Comparison of ENCODE assay signal across 8 cellular contexts in the genomic region with DNA sequence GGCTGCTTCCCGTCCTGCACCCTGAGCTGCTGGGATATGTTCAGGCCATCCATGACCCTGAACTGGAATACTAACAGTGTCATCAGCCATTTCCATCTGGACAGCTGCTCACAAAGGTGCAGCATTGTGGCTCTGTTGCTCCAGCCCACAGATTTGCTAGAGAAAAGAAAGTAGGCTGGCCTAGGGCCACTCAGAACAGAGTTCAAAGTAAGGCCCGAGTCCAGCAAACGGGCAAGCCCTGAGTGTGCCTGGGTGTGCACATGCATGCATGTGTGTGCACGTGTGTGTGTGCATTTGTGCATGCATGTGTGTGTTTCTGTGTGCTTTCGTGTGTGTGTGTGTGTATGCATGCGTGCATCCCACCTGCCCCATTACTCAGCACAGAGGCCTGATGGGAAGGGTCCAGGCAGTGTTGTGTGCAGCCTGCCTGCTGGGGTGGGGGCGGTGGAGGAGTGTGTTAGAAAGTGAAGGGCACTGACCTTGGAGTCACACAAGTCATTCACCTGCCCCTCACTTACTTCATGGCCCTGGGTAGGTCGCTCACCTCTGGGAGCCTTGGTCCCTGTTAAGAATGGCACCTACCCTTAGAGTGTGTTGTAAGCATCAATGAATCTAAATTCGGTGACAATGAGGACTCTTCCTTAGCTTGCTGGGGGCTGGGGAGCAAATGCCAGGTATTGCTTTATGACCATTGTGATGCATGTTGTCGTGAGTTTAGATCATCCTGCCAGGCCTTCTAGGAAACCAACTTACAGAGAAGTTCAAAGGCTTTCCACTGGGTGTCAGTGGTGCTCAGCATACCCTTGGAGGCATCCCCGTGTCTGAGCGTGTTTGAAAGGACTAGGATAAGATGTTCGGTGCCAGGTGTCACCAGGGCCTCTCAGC. TPM values are rescaled to one million over a fixed set of nuclear protein-coding genes. Genes with fewer than 3 reads are reported as not detected.
DNase-seq lines count a peak whose midpoint lies in the region; ATAC-seq, FAIRE-seq and TF ChIP-seq lines count a peak whose summit lies in the region.

No MANE protein-coding gene starts in this region.

- ATAC-seq in activated CD8-positive, alpha-beta memory T cell treated with anti-CD3 and anti-CD28 coated beads, Interleukin-2, amount 10 ng/mL, durations not matched to agents 7 days and 5 days = peak; percentile 72
- ATAC-seq in GM18909 (IDR thresholded peaks at IDR 0.05; ENCODE audit: poor library complexity, unreplicated experiment) = no peak

- H3K79me2 ChIP-seq in MM.1S (ENCODE audit: low read length) = no peaks in the 10 kb centered on the region

- H3K27ac ChIP-seq in MM.1S (ENCODE audit: low read length) = no peak overlapping the region
- H3K27ac ChIP-seq in caudate nucleus (ENCODE audit: low read depth, low read length) = no peak overlapping the region
- no peak overlapping the region for H3K27ac ChIP-seq in kidney (ENCODE audit: low read depth in 2 of 2, low read length in 2 of 2)
- no peak overlapping the region for H3K27ac ChIP-seq in substantia nigra (ENCODE audit: low read depth, low read length, poor library complexity, severe bottlenecking)

- no peaks in the 10 kb centered on the region for H3K36me3 ChIP-seq in MM.1S (replicated peaks; ENCODE audit: insufficient read depth, low read length)
- H3K36me3 ChIP-seq in kidney (ENCODE audit: control insufficient read depth in 1 of 2, insufficient read depth in 2 of 2, low read length in 2 of 2) = no peaks in the 10 kb centered on the region

- TF ChIP-seq CTCF in MM.1S (IDR thresholded peaks at IDR 0.05; ENCODE audit: low read length) (peak; percentile 32), kidney (IDR thresholded peaks at IDR 0.05; ENCODE audit: borderline replicate concordance, extremely low read depth, insufficient read depth) (peak; percentile 30)

- H2AFZ ChIP-seq in MM.1S (ENCODE audit: low read length) = no peak overlapping the region

- H3K27me3 ChIP-seq in MM.1S (replicated peaks; ENCODE audit: insufficient read depth, low read length) = no peaks in the 10 kb centered on the region

- H3F3A ChIP-seq in MM.1S (ENCODE audit: insufficient read depth, low read length) = no peaks in the 10 kb centered on the region

- H3K9me3 ChIP-seq in MM.1S (replicated peaks; ENCODE audit: insufficient read depth, low read length) (no peaks in the 10 kb centered on the region), kidney (ENCODE audit: control insufficient read depth in 1 of 2, low read length in 2 of 2) (no peaks in the 10 kb centered on the region)

- no peaks in the 10 kb centered on the region for H3K4me1 ChIP-seq in MM.1S (ENCODE audit: low read length)
- H3K4me1 ChIP-seq in kidney (ENCODE audit: control insufficient read depth in 1 of 2, insufficient read depth in 1 of 2, low read depth in 1 of 2, low read length in 2 of 2) = no peaks in the 10 kb centered on the region

- CTCF ChIA-PET in activated CD8-positive, alpha-beta memory T cell treated with anti-CD3 and anti-CD28 coated beads, Interleukin-2, amount 10 ng/mL, durations not matched to agents 7 days and 5 days (lab: Charles Lee) = interaction anchor here (3.5 to 6.2 kb wide), 2 partner anchors 9 to 165 kb away, joined by 19 to 45 read pairs; no protein-coding TSS in a partner anchor

- H4K20me1 ChIP-seq in MM.1S (ENCODE audit: insufficient read depth, low read length) = no peaks in the 10 kb centered on the region

- H3K4me3 ChIP-seq in MM.1S (ENCODE audit: low read length) (no peak overlapping the region), kidney (ENCODE audit: low read length in 2 of 2) (no peak overlapping the region)

- H3K4me3 Mint-ChIP-seq in activated CD8-positive, alpha-beta memory T cell treated with anti-CD3 and anti-CD28 coated beads, Interleukin-2, amount 10 ng/mL, durations not matched to agents 7 days and 5 days = no peak overlapping the region

- DNase-seq in activated CD8-positive, alpha-beta memory T cell treated with anti-CD3 and anti-CD28 coated beads, Interleukin-2, amount 10 ng/mL, durations not matched to agents 7 days and 5 days = peak; percentile 65
- DNase-seq in activated CD8-positive, alpha-beta memory T cell treated with anti-CD3 and anti-CD28 coated beads, Interleukin-2, amount 50 U/mL, for 4 hours = no peak
- DNase-seq in MM.1S = peak; percentile 23
- peak; percentile 64 for DNase-seq in RKO (ENCODE audit: low spot score)
- DNase-seq in caudate nucleus (lab: John Stamatoyannopoulos, UW) = peak in 45 of 61 donors; percentile 10 to 84 (median 28)
- DNase-seq in kidney = no peak
- DNase-seq in substantia nigra (lab: John Stamatoyannopoulos, UW) = peak in 28 of 49 donors; percentile 4 to 62 (median 30)

- no peak for FAIRE-seq in kidney (lab: Jason Lieb, UNC)

- no peaks in the 10 kb centered on the region for H3K9me3 Mint-ChIP-seq in activated CD8-positive, alpha-beta memory T cell treated with anti-CD3 and anti-CD28 coated beads, Interleukin-2, amount 10 ng/mL, durations not matched to agents 7 days and 5 days (ENCODE audit: low read depth)

- H3K36me3 Mint-ChIP-seq in activated CD8-positive, alpha-beta memory T cell treated with anti-CD3 and anti-CD28 coated beads, Interleukin-2, amount 10 ng/mL, durations not matched to agents 7 days and 5 days = no peaks in the 10 kb centered on the region

- H3K4me1 Mint-ChIP-seq in activated CD8-positive, alpha-beta memory T cell treated with anti-CD3 and anti-CD28 coated beads, Interleukin-2, amount 10 ng/mL, durations not matched to agents 7 days and 5 days = peaks cover 7% of the 10 kb centered on the region

- no peaks in the 10 kb centered on the region for H3K9me2 ChIP-seq in MM.1S (replicated peaks; ENCODE audit: insufficient read depth, low read length)

- no peak overlapping the region for H3K27ac Mint-ChIP-seq in activated CD8-positive, alpha-beta memory T cell treated with anti-CD3 and anti-CD28 coated beads, Interleukin-2, amount 10 ng/mL, durations not matched to agents 7 days and 5 days

- intact Hi-C loops in kidney (cut with DNase I) = no loop called here

- peaks cover 17% of the 10 kb centered on the region for H3K27me3 Mint-ChIP-seq in activated CD8-positive, alpha-beta memory T cell treated with anti-CD3 and anti-CD28 coated beads, Interleukin-2, amount 10 ng/mL, durations not matched to agents 7 days and 5 days

- H3K9ac ChIP-seq in MM.1S (ENCODE audit: low read length) (no peak overlapping the region), kidney (ENCODE audit: low read length in 2 of 2) (no peak overlapping the region)

- H3K4me2 ChIP-seq in MM.1S (ENCODE audit: low read depth, low read length) = no peak overlapping the region

RNA-seq across cellular contexts. Expression of gene GPR12, which starts 53.2 kb away (rescaled TPM):
- not detected for total RNA-seq in activated CD8-positive, alpha-beta memory T cell treated with anti-CD3 and anti-CD28 coated beads, Interleukin-2, amount 10 ng/mL, durations not matched to agents 7 days and 5 days
- not detected for total RNA-seq in kidney
- polyA plus RNA-seq in kidney (ENCODE audit: insufficient read depth, low read depth, low replicate concordance) = not detected

Comparison
In these comparisons a context has a peak if more than half of its experiments do, and no peak if none do; other contexts are left out.
1. DNase-seq: peak in activated CD8-positive, alpha-beta memory T cell treated with anti-CD3 and anti-CD28 coated beads, Interleukin-2, amount 10 ng/mL, durations not matched to agents 7 days and 5 days (single experiment), MM.1S (single experiment), RKO (single experiment), caudate nucleus (45 of 61) and substantia nigra (28 of 49); none in activated CD8-positive, alpha-beta memory T cell treated with anti-CD3 and anti-CD28 coated beads, Interleukin-2, amount 50 U/mL, for 4 hours (single experiment) and kidney (single experiment).